Comparison of ENCODE assay signal across 13 cellular contexts in the genomic region with DNA sequence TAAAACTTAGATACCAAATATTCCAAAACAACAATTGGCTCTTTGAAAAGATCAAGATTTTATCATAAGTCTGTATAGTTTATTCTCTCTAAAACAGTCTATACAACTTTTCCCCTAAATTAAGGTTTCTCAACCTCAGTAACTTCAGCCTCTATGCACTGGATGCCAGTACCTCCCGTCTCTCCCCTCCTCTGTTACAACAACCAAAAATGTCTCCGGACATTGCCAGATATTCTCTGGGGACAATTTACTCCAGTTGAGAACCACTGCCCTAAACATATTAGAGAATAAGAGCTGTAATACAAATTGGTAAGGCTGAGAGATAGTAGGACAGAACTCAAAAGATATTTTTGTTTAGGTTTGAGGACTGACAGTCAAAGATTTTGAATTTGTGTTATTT.
"Had no signal": no experiment of that assay in that cellular context is flagged by ENCODE, and none has a peak within 500 bp of the region (broad histone marks: within the 10 kb centered on the region; RNA-seq: fewer than 3 reads in every experiment).

No MANE protein-coding gene starts in this region.

- H3K9me3 ChIP-seq: heart right ventricle, upper lobe of left lung had no signal

- H3K27me3 ChIP-seq: cardiac muscle cell, dorsolateral prefrontal cortex, heart right ventricle, upper lobe of left lung had no signal

- H3K4me3 ChIP-seq: cardiac muscle cell, dorsolateral prefrontal cortex, heart right ventricle, upper lobe of left lung had no signal

- H3K27ac Mint-ChIP-seq: activated CD4-positive, alpha-beta T cell treated with anti-CD3 and anti-CD28 coated beads, Interleukin-2, amount 10 ng/mL, durations not matched to agents 24 days and 14 days; activated CD8-positive, alpha-beta T cell treated with anti-CD3 and anti-CD28 coated beads, Interleukin-2, amount 10 ng/mL, durations not matched to agents 7 days and 5 days; endodermal cell; stimulated activated memory B cell treated with anti-CD40 and anti-IgM and Interleukin-4, amounts not matched to agents 10 μg/mL and 1 μg/mL and 100 μg/mL, for 72 hours had no signal

- H3K9me3 Mint-ChIP-seq: activated CD4-positive, alpha-beta T cell treated with anti-CD3 and anti-CD28 coated beads, Interleukin-2, amount 10 ng/mL, durations not matched to agents 24 days and 14 days; endodermal cell; stimulated activated memory B cell treated with anti-CD40 and anti-IgM and Interleukin-4, amounts not matched to agents 10 μg/mL and 1 μg/mL and 100 μg/mL, for 72 hours had no signal

- H3K4me3 Mint-ChIP-seq: activated CD4-positive, alpha-beta T cell treated with anti-CD3 and anti-CD28 coated beads, Interleukin-2, amount 10 ng/mL, durations not matched to agents 24 days and 14 days; activated CD8-positive, alpha-beta T cell treated with anti-CD3 and anti-CD28 coated beads, Interleukin-2, amount 10 ng/mL, durations not matched to agents 7 days and 5 days; endodermal cell; stimulated activated memory B cell treated with anti-CD40 and anti-IgM and Interleukin-4, amounts not matched to agents 10 μg/mL and 1 μg/mL and 100 μg/mL, for 72 hours had no signal

- H3K27me3 Mint-ChIP-seq: activated CD4-positive, alpha-beta T cell treated with anti-CD3 and anti-CD28 coated beads, Interleukin-2, amount 10 ng/mL, durations not matched to agents 24 days and 14 days; stimulated activated memory B cell treated with anti-CD40 and anti-IgM and Interleukin-4, amounts not matched to agents 10 μg/mL and 1 μg/mL and 100 μg/mL, for 72 hours had no signal

- H3K4me1 ChIP-seq: heart right ventricle, upper lobe of left lung had no signal

- H3K27ac ChIP-seq: cardiac muscle cell, dorsolateral prefrontal cortex, heart right ventricle, upper lobe of left lung had no signal

- H3K4me1 Mint-ChIP-seq: activated CD4-positive, alpha-beta T cell treated with anti-CD3 and anti-CD28 coated beads, Interleukin-2, amount 10 ng/mL, durations not matched to agents 24 days and 14 days; endodermal cell; stimulated activated memory B cell treated with anti-CD40 and anti-IgM and Interleukin-4, amounts not matched to agents 10 μg/mL and 1 μg/mL and 100 μg/mL, for 72 hours had no signal

- DNase-seq: activated CD4-positive, alpha-beta T cell treated with anti-CD3 and anti-CD28 coated beads, Interleukin-2, amount 10 ng/mL, durations not matched to agents 24 days and 14 days; activated CD4-positive, CD25-positive, alpha-beta regulatory T cell; activated CD8-positive, alpha-beta memory T cell treated with anti-CD3 and anti-CD28 coated beads, Interleukin-2, amount 50 U/mL, for 4 hours; activated CD8-positive, alpha-beta T cell treated with anti-CD3 and anti-CD28 coated beads, Interleukin-2, amount 10 ng/mL, durations not matched to agents 7 days and 5 days; activated gamma-delta T cell treated with Interleukin-2 at 50 U/mL for 16 hours; dorsolateral prefrontal cortex; endodermal cell; foreskin melanocyte; heart right ventricle; SW 1271; upper lobe of left lung had no signal

- H3K36me3 ChIP-seq: cardiac muscle cell had no signal
